ENCODE assay signal across 12 cellular contexts in genomic region chr10:108789911-108790310, GRCh38.
DNase-seq lines count a peak whose midpoint lies in the region; ATAC-seq and TF ChIP-seq lines count a peak whose summit lies in the region.
"Had no signal": no experiment of that assay in that cellular context is flagged by ENCODE, and none has a peak within 500 bp of the region (broad histone marks: within the 10 kb centered on the region; RNA-seq: fewer than 3 reads in every experiment).

No MANE protein-coding gene starts in this region.

- CTCF ChIA-PET in OCI-LY7 (lab: Charles Lee; ENCODE audit: unreplicated experiment) = no interaction called here

- no peak overlapping the region for H3K4me3 ChIP-seq in OCI-LY7 (ENCODE audit: low read depth, low read length, poor library complexity, severe bottlenecking)
- H3K4me3 ChIP-seq: BLaER1 treated with 17β-estradiol and CSF1 and Interleukin-3, amounts not matched to agents 10 nM and 100 nM had no signal

- H3K9me3 ChIP-seq in OCI-LY7 (ENCODE audit: low read length) = no peaks in the 10 kb centered on the region

- no peaks in the 10 kb centered on the region for H3K36me3 ChIP-seq in OCI-LY7 (ENCODE audit: insufficient read depth, low read length)
- H3K36me3 ChIP-seq: BLaER1 treated with 17β-estradiol and CSF1 and Interleukin-3, amounts not matched to agents 10 nM and 100 nM had no signal

- no peak overlapping the region for H3K4me2 ChIP-seq in OCI-LY7 (ENCODE audit: low read length)

- no peaks in the 10 kb centered on the region for H3K4me1 ChIP-seq in OCI-LY7 (ENCODE audit: insufficient read depth, low read length, poor library complexity, severe bottlenecking)

- no peak overlapping the region for H3K27ac ChIP-seq in OCI-LY7 (ENCODE audit: low read depth, low read length, poor library complexity, severe bottlenecking)
- H3K27ac ChIP-seq: BLaER1 treated with 17β-estradiol and CSF1 and Interleukin-3, amounts not matched to agents 10 nM and 100 nM had no signal

- POLR2A ChIA-PET in OCI-LY7 (lab: Charles Lee) = interaction anchor here (0.7 to 1.1 kb wide), 2 partner anchors 18 to 977 kb away, joined by 3 to 4 read pairs; no protein-coding TSS in a partner anchor

- no peaks in the 10 kb centered on the region for H3K9me2 ChIP-seq in OCI-LY7 (ENCODE audit: insufficient read depth, low read length)

- ATAC-seq in GM21526 (IDR thresholded peaks at IDR 0.05; ENCODE audit: low FRiP score, unreplicated experiment) (peak; percentile 49), HG03139 (IDR thresholded peaks at IDR 0.05; ENCODE audit: unreplicated experiment) (peak; percentile 78), Right ventricle myocardium inferior (no peak), left lobe of liver (no peak)
- ATAC-seq: activated CD4-positive, CD25-positive, alpha-beta regulatory T cell treated with anti-CD3 and anti-CD28 coated beads, Interleukin-2, amount 50 U/mL, for 24 hours had no signal

- H2AFZ ChIP-seq in OCI-LY7 (ENCODE audit: low read length) = no peak overlapping the region

- no peaks in the 10 kb centered on the region for H4K20me1 ChIP-seq in OCI-LY7 (ENCODE audit: insufficient read depth, low read length)
- H4K20me1 ChIP-seq: BLaER1 treated with 17β-estradiol and CSF1 and Interleukin-3, amounts not matched to agents 10 nM and 100 nM had no signal

- no peaks in the 10 kb centered on the region for H3K79me2 ChIP-seq in OCI-LY7 (ENCODE audit: insufficient read depth, low read depth, low read length)

- no TSS peak for BruUV-seq in OCI-LY7 (replicated peaks; lab: Mats Ljungman, UMichigan)

- no peak for TF ChIP-seq CTCF in OCI-LY7 (conservative IDR thresholded peaks at IDR 0.05; ENCODE audit: low read length)

- peak; percentile 76 for DNase-seq in EL
- DNase-seq in astrocyte of the hippocampus (ENCODE audit: low read depth, low spot score) = peak; percentile 25
- DNase-seq in Right ventricle myocardium inferior (ENCODE audit: missing footprints) = no peak
- no peak for DNase-seq in OCI-LY7 (ENCODE audit: low spot score)
- no peak for DNase-seq in left lobe of liver (ENCODE audit: low spot score)
- DNase-seq in SK-N-DZ (ENCODE audit: low spot score) = no peak
- DNase-seq: amygdala; stimulated activated CD4-positive, alpha-beta T cell treated with anti-CD3 and anti-CD28 coated beads, Interleukin-4, amount 100 ng/mL, for 1 hour had no signal

- intact Hi-C loops in Right ventricle myocardium inferior (cut with DNase I) (no loop called here), OCI-LY7 (cut with micrococcal nuclease; ENCODE audit: unreplicated experiment) (loop anchor here (10.0 kb wide), 1 partner anchor 235 kb away; no protein-coding TSS in a partner anchor)

Comparison
In these comparisons a context has a peak if more than half of its experiments do, and no peak if none do; other contexts are left out.
1. DNase-seq: peak in EL (single experiment) and astrocyte of the hippocampus (single experiment); none in Right ventricle myocardium inferior (single experiment), OCI-LY7 (single experiment), left lobe of liver (single experiment) and SK-N-DZ (single experiment).
2. ATAC-seq: peak in GM21526 (single experiment) and HG03139 (single experiment); none in Right ventricle myocardium inferior (single experiment) and left lobe of liver (single experiment).